In genomic region chr2:25821225-25822056, GRCh38 we compare ENCODE assay signal across 1 cellular context.
A peak's percentile ranks its signal among the peaks of the same experiment; 100 is the strongest.
TF ChIP-seq lines count a peak whose summit lies in the region.

No MANE protein-coding gene starts in this region.

TF ChIP-seq in K562, 482 proteins besides CTCF, POLR2A, EP300 and RAD21 (continued from another document):
- TF ChIP-seq ZNF592 (IDR thresholded peaks at IDR 0.05) (peak; percentile 59), MTA3 (IDR thresholded peaks at IDR 0.05; ENCODE audit: borderline replicate concordance) (no peak), RBM25 (IDR thresholded peaks at IDR 0.05; ENCODE audit: low read depth, low read length, severe bottlenecking) (no peak), ZNF589 (CRISPR knock-in tag; IDR thresholded peaks at IDR 0.05; ENCODE audit: low read depth) (no peak), HOXB6 (CRISPR knock-in tag; IDR thresholded peaks at IDR 0.05; ENCODE audit: borderline replicate concordance) (no peak), ZNF699 (CRISPR knock-in tag; IDR thresholded peaks at IDR 0.05; ENCODE audit: insufficient replicate concordance) (no peak), ARNT (IDR thresholded peaks at IDR 0.05) (no peak), ZNF280A (IDR thresholded peaks at IDR 0.05; ENCODE audit: low read depth, partially characterized antibody) (no peak), CHD1 (IDR thresholded peaks at IDR 0.05; ENCODE audit: low read length) (no peak)
- TF ChIP-seq, protein P1, sequence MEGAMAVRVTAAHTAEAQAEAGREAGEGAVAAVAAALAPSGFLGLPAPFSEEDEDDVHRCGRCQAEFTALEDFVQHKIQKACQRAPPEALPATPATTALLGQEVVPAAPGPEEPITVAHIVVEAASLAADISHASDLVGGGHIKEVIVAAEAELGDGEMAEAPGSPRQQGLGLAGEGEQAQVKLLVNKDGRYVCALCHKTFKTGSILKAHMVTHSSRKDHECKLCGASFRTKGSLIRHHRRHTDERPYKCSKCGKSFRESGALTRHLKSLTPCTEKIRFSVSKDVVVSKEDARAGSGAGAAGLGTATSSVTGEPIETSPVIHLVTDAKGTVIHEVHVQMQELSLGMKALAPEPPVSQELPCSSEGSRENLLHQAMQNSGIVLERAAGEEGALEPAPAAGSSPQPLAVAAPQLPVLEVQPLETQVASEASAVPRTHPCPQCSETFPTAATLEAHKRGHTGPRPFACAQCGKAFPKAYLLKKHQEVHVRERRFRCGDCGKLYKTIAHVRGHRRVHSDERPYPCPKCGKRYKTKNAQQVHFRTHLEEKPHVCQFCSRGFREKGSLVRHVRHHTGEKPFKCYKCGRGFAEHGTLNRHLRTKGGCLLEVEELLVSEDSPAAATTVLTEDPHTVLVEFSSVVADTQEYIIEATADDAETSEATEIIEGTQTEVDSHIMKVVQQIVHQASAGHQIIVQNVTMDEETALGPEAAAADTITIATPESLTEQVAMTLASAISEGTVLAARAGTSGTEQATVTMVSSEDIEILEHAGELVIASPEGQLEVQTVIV (CRISPR knock-in tag; IDR thresholded peaks at IDR 0.05; ENCODE audit: borderline replicate concordance) = no peak
- TF ChIP-seq, protein P2, sequence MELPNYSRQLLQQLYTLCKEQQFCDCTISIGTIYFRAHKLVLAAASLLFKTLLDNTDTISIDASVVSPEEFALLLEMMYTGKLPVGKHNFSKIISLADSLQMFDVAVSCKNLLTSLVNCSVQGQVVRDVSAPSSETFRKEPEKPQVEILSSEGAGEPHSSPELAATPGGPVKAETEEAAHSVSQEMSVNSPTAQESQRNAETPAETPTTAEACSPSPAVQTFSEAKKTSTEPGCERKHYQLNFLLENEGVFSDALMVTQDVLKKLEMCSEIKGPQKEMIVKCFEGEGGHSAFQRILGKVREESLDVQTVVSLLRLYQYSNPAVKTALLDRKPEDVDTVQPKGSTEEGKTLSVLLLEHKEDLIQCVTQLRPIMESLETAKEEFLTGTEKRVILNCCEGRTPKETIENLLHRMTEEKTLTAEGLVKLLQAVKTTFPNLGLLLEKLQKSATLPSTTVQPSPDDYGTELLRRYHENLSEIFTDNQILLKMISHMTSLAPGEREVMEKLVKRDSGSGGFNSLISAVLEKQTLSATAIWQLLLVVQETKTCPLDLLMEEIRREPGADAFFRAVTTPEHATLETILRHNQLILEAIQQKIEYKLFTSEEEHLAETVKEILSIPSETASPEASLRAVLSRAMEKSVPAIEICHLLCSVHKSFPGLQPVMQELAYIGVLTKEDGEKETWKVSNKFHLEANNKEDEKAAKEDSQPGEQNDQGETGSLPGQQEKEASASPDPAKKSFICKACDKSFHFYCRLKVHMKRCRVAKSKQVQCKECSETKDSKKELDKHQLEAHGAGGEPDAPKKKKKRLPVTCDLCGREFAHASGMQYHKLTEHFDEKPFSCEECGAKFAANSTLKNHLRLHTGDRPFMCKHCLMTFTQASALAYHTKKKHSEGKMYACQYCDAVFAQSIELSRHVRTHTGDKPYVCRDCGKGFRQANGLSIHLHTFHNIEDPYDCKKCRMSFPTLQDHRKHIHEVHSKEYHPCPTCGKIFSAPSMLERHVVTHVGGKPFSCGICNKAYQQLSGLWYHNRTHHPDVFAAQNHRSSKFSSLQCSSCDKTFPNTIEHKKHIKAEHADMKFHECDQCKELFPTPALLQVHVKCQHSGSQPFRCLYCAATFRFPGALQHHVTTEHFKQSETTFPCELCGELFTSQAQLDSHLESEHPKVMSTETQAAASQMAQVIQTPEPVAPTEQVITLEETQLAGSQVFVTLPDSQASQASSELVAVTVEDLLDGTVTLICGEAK (IDR thresholded peaks at IDR 0.05) = peak; percentile 83
- TF ChIP-seq, protein P2 (CRISPR knock-in tag; IDR thresholded peaks at IDR 0.05) = peak; percentile 80
- TF ChIP-seq, protein P3, sequence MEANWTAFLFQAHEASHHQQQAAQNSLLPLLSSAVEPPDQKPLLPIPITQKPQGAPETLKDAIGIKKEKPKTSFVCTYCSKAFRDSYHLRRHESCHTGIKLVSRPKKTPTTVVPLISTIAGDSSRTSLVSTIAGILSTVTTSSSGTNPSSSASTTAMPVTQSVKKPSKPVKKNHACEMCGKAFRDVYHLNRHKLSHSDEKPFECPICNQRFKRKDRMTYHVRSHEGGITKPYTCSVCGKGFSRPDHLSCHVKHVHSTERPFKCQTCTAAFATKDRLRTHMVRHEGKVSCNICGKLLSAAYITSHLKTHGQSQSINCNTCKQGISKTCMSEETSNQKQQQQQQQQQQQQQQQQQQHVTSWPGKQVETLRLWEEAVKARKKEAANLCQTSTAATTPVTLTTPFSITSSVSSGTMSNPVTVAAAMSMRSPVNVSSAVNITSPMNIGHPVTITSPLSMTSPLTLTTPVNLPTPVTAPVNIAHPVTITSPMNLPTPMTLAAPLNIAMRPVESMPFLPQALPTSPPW (CRISPR knock-in tag; IDR thresholded peaks at IDR 0.05) = no peak
